In the genomic region with DNA sequence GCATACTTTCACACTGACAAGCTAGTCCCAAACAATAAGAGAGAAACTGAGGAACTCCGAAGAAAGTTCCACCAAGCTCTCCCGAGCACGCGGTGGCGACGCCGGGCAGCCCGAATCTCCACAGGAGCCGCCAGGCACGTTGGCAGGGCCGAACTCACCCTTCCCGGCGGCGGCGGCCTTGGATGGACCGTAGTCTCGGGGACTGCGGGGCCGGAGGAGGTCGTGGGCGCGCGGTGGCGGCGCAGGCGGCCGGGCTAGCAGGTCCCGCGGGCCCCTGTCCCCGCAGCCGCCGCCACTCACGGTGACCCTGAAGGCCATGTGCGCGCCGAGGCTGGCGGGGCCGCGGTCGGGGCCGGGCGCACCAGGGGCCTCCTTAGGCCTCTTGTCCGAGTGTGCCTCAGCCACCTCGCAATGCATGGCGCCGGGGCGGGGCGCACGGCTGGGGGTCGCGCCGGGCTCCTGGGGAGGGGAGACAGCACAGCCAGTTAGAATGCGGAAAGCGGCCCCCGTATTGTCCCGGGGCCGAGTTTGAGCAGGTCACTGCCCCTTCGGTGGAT, we compare ENCODE assay signal across 10 cellular contexts. TPM values are rescaled to one million over a fixed set of nuclear protein-coding genes. Genes with fewer than 3 reads are reported as not detected.
DNase-seq lines count a peak whose midpoint lies in the region; ATAC-seq, FAIRE-seq and TF ChIP-seq lines count a peak whose summit lies in the region.
"Had no signal": no experiment of that assay in that cellular context is flagged by ENCODE, and none has a peak within 500 bp of the region (broad histone marks: within the 10 kb centered on the region; RNA-seq: fewer than 3 reads in every experiment).

No MANE protein-coding gene starts in this region.

- no peak overlapping the region for H3K9ac ChIP-seq in endodermal cell (ENCODE audit: extremely low read depth, low read length, poor library complexity, severe bottlenecking)
- no peak overlapping the region for H3K9ac ChIP-seq in mucosa of rectum (ENCODE audit: low read depth in 1 of 2, low read length in 2 of 2)

- FAIRE-seq in D721Med (lab: Jason Lieb, UNC): no peak

- TF ChIP-seq CTCF in natural killer cell (IDR thresholded peaks at IDR 0.05): no peak
- TF ChIP-seq CTCF in endodermal cell (conservative IDR thresholded peaks at IDR 0.05): no peak
- TF ChIP-seq CTCF in D721Med (IDR thresholded peaks at IDR 0.05; ENCODE audit: insufficient read depth, missing control alignments): no peak

- H3K27me3 ChIP-seq in endodermal cell (ENCODE audit: control insufficient read depth, insufficient read depth, low read length, poor library complexity, severe bottlenecking): peaks cover 48% of the 10 kb centered on the region
- peaks cover 34 to 40% of the 10 kb centered on the region in 2 donors for H3K27me3 ChIP-seq in mucosa of rectum (ENCODE audit: control insufficient read depth in 2 of 2, insufficient read depth in 2 of 2, low read length in 2 of 2)

- H3K36me3 ChIP-seq in endodermal cell (ENCODE audit: control insufficient read depth, insufficient read depth, low read length) (no peaks in the 10 kb centered on the region), mucosa of rectum (ENCODE audit: control insufficient read depth in 2 of 2, insufficient read depth in 2 of 2, low read length in 2 of 2) (no peaks in the 10 kb centered on the region), urinary bladder (ENCODE audit: insufficient read depth) (no peaks in the 10 kb centered on the region)

- ATAC-seq in natural killer cell (no peak), HG02759 (IDR thresholded peaks at IDR 0.05; ENCODE audit: unreplicated experiment) (no peak)
- ATAC-seq in natural killer cell treated with Interleukin-12 subunit alpha and Interleukin-12 subunit beta and Interleukin-15 and Interleukin-18, amount 100 ng/mL, for 72 hours: no peak

- H3K4me1 ChIP-seq in endodermal cell (ENCODE audit: control insufficient read depth, insufficient read depth, low read length): peaks cover 11% of the 10 kb centered on the region
- H3K4me1 ChIP-seq in mucosa of rectum (ENCODE audit: control insufficient read depth in 2 of 2, insufficient read depth in 2 of 2, low read length in 2 of 2): peaks cover 4 to 6% of the 10 kb centered on the region in 2 donors
- H3K4me1 ChIP-seq in urinary bladder (ENCODE audit: insufficient read depth): no peaks in the 10 kb centered on the region

- no peaks in the 10 kb centered on the region for H3K4me1 Mint-ChIP-seq in natural killer cell
- no peaks in the 10 kb centered on the region for H3K4me1 Mint-ChIP-seq in natural killer cell treated with Interleukin-12 subunit alpha and Interleukin-12 subunit beta and Interleukin-15 and Interleukin-18, amount 100 ng/mL, for 72 hours (ENCODE audit: low read depth in 2 of 2)
- peaks cover 20% of the 10 kb centered on the region for H3K4me1 Mint-ChIP-seq in endodermal cell

- H3K9me3 ChIP-seq in endodermal cell (ENCODE audit: control insufficient read depth, low read length) (peaks cover 2% of the 10 kb centered on the region), mucosa of rectum (ENCODE audit: control insufficient read depth in 2 of 2, low read length in 2 of 2) (no peaks in the 10 kb centered on the region)

- H3K4me3 ChIP-seq in endodermal cell (ENCODE audit: low read length) (peak overlapping the region; percentile 77), mucosa of rectum (ENCODE audit: low read length in 2 of 2) (peak overlapping the region; percentile 62 to 63), urinary bladder (ENCODE audit: low read depth, low read length) (peak overlapping the region; percentile 59)

- H3K4me3 Mint-ChIP-seq in natural killer cell (peak overlapping the region; percentile 66), endodermal cell (peak overlapping the region; percentile 52)
- H3K4me3 Mint-ChIP-seq in natural killer cell treated with Interleukin-12 subunit alpha and Interleukin-12 subunit beta and Interleukin-15 and Interleukin-18, amount 100 ng/mL, for 72 hours: no peak overlapping the region

- H3K27ac ChIP-seq in endodermal cell (ENCODE audit: low read depth, low read length) (no peak overlapping the region), mucosa of rectum (ENCODE audit: low read depth in 2 of 2, low read length in 2 of 2) (no peak overlapping the region), urinary bladder (ENCODE audit: low read depth) (no peak overlapping the region)

- peaks cover 0 to under 1% of the 10 kb centered on the region in 2 donors for H3K9me3 Mint-ChIP-seq in natural killer cell
- peaks cover 1% of the 10 kb centered on the region for H3K9me3 Mint-ChIP-seq in natural killer cell treated with Interleukin-12 subunit alpha and Interleukin-12 subunit beta and Interleukin-15 and Interleukin-18, amount 100 ng/mL, for 72 hours
- H3K9me3 Mint-ChIP-seq in endodermal cell: peaks cover 2% of the 10 kb centered on the region

- DNase-seq in natural killer cell (no peak), endodermal cell (peak; percentile 88), putamen (ENCODE audit: low spot score) (no peak), D721Med (ENCODE audit: insufficient read length, low spot score) (no peak)
- no peak for DNase-seq in natural killer cell treated with Interleukin-12 subunit alpha and Interleukin-12 subunit beta and Interleukin-15 and Interleukin-18, amount 100 ng/mL, for 72 hours (ENCODE audit: low spot score)
- DNase-seq: DND-41 had no signal

- WGBS in endodermal cell (ENCODE audit: insufficient coverage in 1 of 2, insufficient read length in 1 of 2), 2 experiments: 11 to 17% methylated on average over 10 to 58 of the region's 58 CpGs
- 26% methylated on average over 58 of the region's 58 CpGs for WGBS in urinary bladder

- peaks cover 34 to 48% of the 10 kb centered on the region in 2 donors for H3K27me3 Mint-ChIP-seq in natural killer cell (ENCODE audit: low read depth in 2 of 2)
- peaks cover 33 to 48% of the 10 kb centered on the region in 2 donors for H3K27me3 Mint-ChIP-seq in natural killer cell treated with Interleukin-12 subunit alpha and Interleukin-12 subunit beta and Interleukin-15 and Interleukin-18, amount 100 ng/mL, for 72 hours
- H3K27me3 Mint-ChIP-seq in endodermal cell (ENCODE audit: insufficient read depth): peaks cover 53% of the 10 kb centered on the region

- intact Hi-C loops in natural killer cell (cut with micrococcal nuclease): no loop called here

- H3K36me3 Mint-ChIP-seq in natural killer cell (peaks cover 2% of the 10 kb centered on the region), endodermal cell (ENCODE audit: low read depth) (no peaks in the 10 kb centered on the region)
- peaks cover 2% of the 10 kb centered on the region for H3K36me3 Mint-ChIP-seq in natural killer cell treated with Interleukin-12 subunit alpha and Interleukin-12 subunit beta and Interleukin-15 and Interleukin-18, amount 100 ng/mL, for 72 hours

- no peak overlapping the region for H3K27ac Mint-ChIP-seq in natural killer cell
- H3K27ac Mint-ChIP-seq in natural killer cell treated with Interleukin-12 subunit alpha and Interleukin-12 subunit beta and Interleukin-15 and Interleukin-18, amount 100 ng/mL, for 72 hours: no peak overlapping the region
- H3K27ac Mint-ChIP-seq in endodermal cell: no peak overlapping the region

RNA-seq across cellular contexts. Expression of a gene that starts 1.2 kb away (rescaled TPM):
- total RNA-seq in natural killer cell (not detected), endodermal cell (1 to 10 TPM; 2.1 to 3.9 TPM), urinary bladder (0.42 TPM)
- not detected for total RNA-seq in natural killer cell treated with Interleukin-12 subunit alpha and Interleukin-12 subunit beta and Interleukin-15 and Interleukin-18, amount 100 ng/mL, for 72 hours
- polyA plus RNA-seq in endodermal cell (2013, experiment 1 of 2): 0.43 TPM
- 0.25 TPM for polyA plus RNA-seq in endodermal cell (2013, experiment 2 of 2)
- polyA plus RNA-seq in urinary bladder: 2.0 TPM
- total RNA-seq: OCI-LY7 had no signal
